1 cellular context compared by ENCODE assay signal in the genomic region with DNA sequence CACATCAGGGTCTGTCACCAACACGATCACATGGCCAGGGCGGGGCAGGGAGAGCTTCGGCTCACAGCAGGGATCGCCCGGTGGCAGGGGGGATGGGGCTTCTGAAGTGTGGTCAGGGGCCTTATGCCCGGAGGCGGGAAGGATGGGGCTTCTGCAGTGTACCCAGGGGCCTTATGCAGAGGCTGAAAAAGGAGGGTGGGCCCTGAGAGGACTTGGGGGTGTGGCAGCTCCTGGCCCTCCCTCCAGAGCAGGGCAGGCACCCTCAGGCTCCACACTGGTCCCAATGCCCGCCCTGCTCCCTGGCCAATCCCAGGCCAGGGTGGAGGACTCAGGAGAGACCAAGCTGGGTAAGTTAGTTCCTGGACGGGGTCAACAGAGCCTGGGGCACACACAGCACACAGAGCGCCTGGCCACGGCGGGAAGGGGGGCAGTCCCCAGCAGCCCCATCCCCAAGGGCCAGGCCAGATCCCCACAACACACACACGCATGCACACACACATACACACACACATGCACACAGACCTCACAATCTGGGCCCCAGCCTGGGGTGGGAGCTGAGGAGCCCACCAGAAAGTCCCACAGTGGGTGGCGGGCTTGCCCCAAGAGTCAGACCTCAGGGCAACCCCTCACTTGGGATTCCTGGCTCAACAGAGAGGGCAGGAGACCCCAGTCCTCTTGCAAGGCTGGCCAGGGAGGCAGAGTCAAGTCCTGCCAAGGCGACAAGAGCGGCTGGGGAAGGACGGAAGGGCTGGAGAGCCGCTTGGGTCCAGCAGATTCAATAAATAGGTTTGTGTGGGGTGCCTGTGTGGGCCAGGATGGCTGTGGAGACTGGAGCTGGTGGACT.
TF ChIP-seq lines count a peak whose summit lies in the region.

No MANE protein-coding gene starts in this region.

TF ChIP-seq in GM12878, 131 proteins besides CTCF, POLR2A, EP300 and RAD21:
- TF ChIP-seq, protein P1, sequence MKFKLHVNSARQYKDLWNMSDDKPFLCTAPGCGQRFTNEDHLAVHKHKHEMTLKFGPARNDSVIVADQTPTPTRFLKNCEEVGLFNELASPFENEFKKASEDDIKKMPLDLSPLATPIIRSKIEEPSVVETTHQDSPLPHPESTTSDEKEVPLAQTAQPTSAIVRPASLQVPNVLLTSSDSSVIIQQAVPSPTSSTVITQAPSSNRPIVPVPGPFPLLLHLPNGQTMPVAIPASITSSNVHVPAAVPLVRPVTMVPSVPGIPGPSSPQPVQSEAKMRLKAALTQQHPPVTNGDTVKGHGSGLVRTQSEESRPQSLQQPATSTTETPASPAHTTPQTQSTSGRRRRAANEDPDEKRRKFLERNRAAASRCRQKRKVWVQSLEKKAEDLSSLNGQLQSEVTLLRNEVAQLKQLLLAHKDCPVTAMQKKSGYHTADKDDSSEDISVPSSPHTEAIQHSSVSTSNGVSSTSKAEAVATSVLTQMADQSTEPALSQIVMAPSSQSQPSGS (IDR thresholded peaks at IDR 0.05; ENCODE audit: low read length): no peak
- TF ChIP-seq SMC3 (IDR thresholded peaks at IDR 0.05; ENCODE audit: borderline replicate concordance, low read length): no peak
- no peak for TF ChIP-seq BACH1 (IDR thresholded peaks at IDR 0.05; ENCODE audit: borderline replicate concordance)
- TF ChIP-seq, protein P2, sequence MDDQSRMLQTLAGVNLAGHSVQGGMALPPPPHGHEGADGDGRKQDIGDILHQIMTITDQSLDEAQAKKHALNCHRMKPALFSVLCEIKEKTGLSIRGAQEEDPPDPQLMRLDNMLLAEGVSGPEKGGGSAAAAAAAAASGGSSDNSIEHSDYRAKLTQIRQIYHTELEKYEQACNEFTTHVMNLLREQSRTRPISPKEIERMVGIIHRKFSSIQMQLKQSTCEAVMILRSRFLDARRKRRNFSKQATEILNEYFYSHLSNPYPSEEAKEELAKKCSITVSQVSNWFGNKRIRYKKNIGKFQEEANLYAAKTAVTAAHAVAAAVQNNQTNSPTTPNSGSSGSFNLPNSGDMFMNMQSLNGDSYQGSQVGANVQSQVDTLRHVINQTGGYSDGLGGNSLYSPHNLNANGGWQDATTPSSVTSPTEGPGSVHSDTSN (IDR thresholded peaks at IDR 0.05; ENCODE audit: insufficient replicate concordance, low read depth, low read length): no peak
- TF ChIP-seq CBX5 (IDR thresholded peaks at IDR 0.05; ENCODE audit: low read depth): no peak
- TF ChIP-seq ZNF274 (IDR thresholded peaks at IDR 0.05; ENCODE audit: insufficient read depth, insufficient read length): no peak
